Comparison of ENCODE assay signal across 9 cellular contexts in genomic region chr3:52143616-52144015, GRCh38. TPM values are rescaled to one million over a fixed set of nuclear protein-coding genes. Genes with fewer than 3 reads are reported as not detected.
DNase-seq lines count a peak whose midpoint lies in the region; ATAC-seq and TF ChIP-seq lines count a peak whose summit lies in the region.
"Had no signal": no experiment of that assay in that cellular context is flagged by ENCODE, and none has a peak within 500 bp of the region (broad histone marks: within the 10 kb centered on the region; RNA-seq: fewer than 3 reads in every experiment).

No MANE protein-coding gene starts in this region.

- peaks cover 9 to 14% of the 10 kb centered on the region in 2 donors for H3K4me1 Mint-ChIP-seq in natural killer cell treated with Interleukin-12 subunit alpha and Interleukin-12 subunit beta and Interleukin-15 and Interleukin-18, amount 100 ng/mL, for 72 hours (ENCODE audit: low read depth in 2 of 2)
- H3K4me1 Mint-ChIP-seq in natural killer cell (peaks cover 6 to 7% of the 10 kb centered on the region in 2 donors), neural crest cell (peaks cover 6% of the 10 kb centered on the region)
- H3K4me1 Mint-ChIP-seq in central memory CD8-positive, alpha-beta T cell, result peaks cover 9% of the 10 kb centered on the region

- H3K9me3 Mint-ChIP-seq in natural killer cell treated with Interleukin-12 subunit alpha and Interleukin-12 subunit beta and Interleukin-15 and Interleukin-18, amount 100 ng/mL, for 72 hours, result no peaks in the 10 kb centered on the region
- H3K9me3 Mint-ChIP-seq in natural killer cell (no peaks in the 10 kb centered on the region), neural crest cell (no peaks in the 10 kb centered on the region)
- no peaks in the 10 kb centered on the region for H3K9me3 Mint-ChIP-seq in central memory CD8-positive, alpha-beta T cell
- H3K9me3 Mint-ChIP-seq: CD4-positive, CD25-positive, alpha-beta regulatory T cell had no signal

- DNase-seq in natural killer cell treated with Interleukin-12 subunit alpha and Interleukin-12 subunit beta and Interleukin-15 and Interleukin-18, amount 100 ng/mL, for 72 hours (ENCODE audit: low spot score), result peak; percentile 53
- DNase-seq in natural killer cell (no peak), neural crest cell (ENCODE audit: low read depth, low spot score) (no peak), mucosa of gallbladder (ENCODE audit: low spot score) (no peak), COLO668 (lab: John Stamatoyannopoulos, UW; ENCODE audit: unreplicated experiment) (no peak)
- DNase-seq in central memory CD8-positive, alpha-beta T cell (ENCODE audit: low spot score in 2 of 2), result no peak
- no peak for DNase-seq in activated CD4-positive, alpha-beta T cell treated with anti-CD3 and anti-CD28 coated beads, Interleukin-2, amount 50 U/mL, for 4 hours
- DNase-seq: NCI-H2029 treated with DMSO at 0.1 percent for 48 hours had no signal

- H3K4me3 Mint-ChIP-seq in natural killer cell treated with Interleukin-12 subunit alpha and Interleukin-12 subunit beta and Interleukin-15 and Interleukin-18, amount 100 ng/mL, for 72 hours, result no peak overlapping the region
- H3K4me3 Mint-ChIP-seq in natural killer cell (no peak overlapping the region), neural crest cell (no peak overlapping the region)
- no peak overlapping the region for H3K4me3 Mint-ChIP-seq in central memory CD8-positive, alpha-beta T cell

- H3K27me3 Mint-ChIP-seq in natural killer cell treated with Interleukin-12 subunit alpha and Interleukin-12 subunit beta and Interleukin-15 and Interleukin-18, amount 100 ng/mL, for 72 hours, result no peaks in the 10 kb centered on the region
- H3K27me3 Mint-ChIP-seq in natural killer cell (ENCODE audit: low read depth in 2 of 2), result no peaks in the 10 kb centered on the region
- no peaks in the 10 kb centered on the region for H3K27me3 Mint-ChIP-seq in central memory CD8-positive, alpha-beta T cell
- H3K27me3 Mint-ChIP-seq in neural crest cell (ENCODE audit: low read depth), result no peaks in the 10 kb centered on the region
- H3K27me3 Mint-ChIP-seq: CD4-positive, CD25-positive, alpha-beta regulatory T cell had no signal

- TF ChIP-seq CTCF in natural killer cell (IDR thresholded peaks at IDR 0.05) (no peak), neural crest cell (conservative IDR thresholded peaks at IDR 0.05) (no peak)

- no peaks in the 10 kb centered on the region for H3K36me3 Mint-ChIP-seq in natural killer cell treated with Interleukin-12 subunit alpha and Interleukin-12 subunit beta and Interleukin-15 and Interleukin-18, amount 100 ng/mL, for 72 hours
- H3K36me3 Mint-ChIP-seq in natural killer cell (no peaks in the 10 kb centered on the region), neural crest cell (ENCODE audit: low read depth) (no peaks in the 10 kb centered on the region)
- peaks cover 3% of the 10 kb centered on the region for H3K36me3 Mint-ChIP-seq in central memory CD8-positive, alpha-beta T cell (ENCODE audit: insufficient read depth)
- H3K36me3 Mint-ChIP-seq: CD4-positive, CD25-positive, alpha-beta regulatory T cell had no signal

- peak overlapping the region in 1 of 2 donors; percentile 64 for H3K27ac Mint-ChIP-seq in natural killer cell treated with Interleukin-12 subunit alpha and Interleukin-12 subunit beta and Interleukin-15 and Interleukin-18, amount 100 ng/mL, for 72 hours
- H3K27ac Mint-ChIP-seq in natural killer cell (peak overlapping the region in 1 of 2 donors; percentile 77), neural crest cell (ENCODE audit: unreplicated experiment) (peak overlapping the region; percentile 86)
- peak overlapping the region; percentile 9 for H3K27ac Mint-ChIP-seq in central memory CD8-positive, alpha-beta T cell (ENCODE audit: low read depth)

- ATAC-seq in natural killer cell treated with Interleukin-12 subunit alpha and Interleukin-12 subunit beta and Interleukin-15 and Interleukin-18, amount 100 ng/mL, for 72 hours, result no peak
- ATAC-seq in natural killer cell, result no peak
- ATAC-seq in central memory CD8-positive, alpha-beta T cell (replicated peaks; ENCODE audit: extremely low read depth, poor library complexity, severe bottlenecking), result no peak

- intact Hi-C loops in natural killer cell (cut with micrococcal nuclease), result loop anchor here (1.0 kb wide), 3 partner anchors 20 to 201 kb away; partner anchors contain the start of gene PARP3

RNA-seq across cellular contexts. Expression of gene POC1A, which starts 10.6 kb away (rescaled TPM):
- 10 to 100 TPM; 14.9 to 35.3 TPM for total RNA-seq in natural killer cell treated with Interleukin-12 subunit alpha and Interleukin-12 subunit beta and Interleukin-15 and Interleukin-18, amount 100 ng/mL, for 72 hours
- 1 to 10 TPM; 1.3 to 2.6 (median 2.4) TPM for total RNA-seq in natural killer cell
- total RNA-seq in neural crest cell, result 27.7 and 30.1 TPM in 2 replicates
- 3.4 TPM for total RNA-seq in mucosa of gallbladder

RNA-seq across cellular contexts. Expression of gene ALAS1, which starts 54.3 kb away (rescaled TPM):
- 100 to 1,000 TPM in 1 of 2 donors, 10 to 100 TPM in 1; 93.6 to 121 TPM for total RNA-seq in natural killer cell treated with Interleukin-12 subunit alpha and Interleukin-12 subunit beta and Interleukin-15 and Interleukin-18, amount 100 ng/mL, for 72 hours
- total RNA-seq in natural killer cell (10 to 100 TPM; 17.0 to 34.5 (median 33.4) TPM), neural crest cell (47.8 and 53.0 TPM in 2 replicates), mucosa of gallbladder (62.4 TPM)
